Comparison of ENCODE assay signal across 1 cellular context in genomic region chr21:42377951-42378340, GRCh38.
TF ChIP-seq lines count a peak whose summit lies in the region.

No MANE protein-coding gene starts in this region.

TF ChIP-seq in H1, 55 proteins besides CTCF, POLR2A, EP300 and RAD21:
- no peak for TF ChIP-seq ATF2 (IDR thresholded peaks at IDR 0.05; ENCODE audit: low read length)
- TF ChIP-seq TAF7 (optimal IDR thresholded peaks at IDR 0.05; ENCODE audit: borderline replicate concordance, low read depth, low read length) = no peak
- no peak for TF ChIP-seq HDAC6 (IDR thresholded peaks at IDR 0.05; ENCODE audit: low read depth, low read length)
- TF ChIP-seq YY1 (IDR thresholded peaks at IDR 0.05; ENCODE audit: low read depth, low read length) = no peak
- no peak for TF ChIP-seq RFX5 (IDR thresholded peaks at IDR 0.05; ENCODE audit: borderline replicate concordance, low read depth, low read length)
- no peak for TF ChIP-seq ZNF274 (IDR thresholded peaks at IDR 0.05; ENCODE audit: borderline replicate concordance, extremely low read depth, low read length)
- TF ChIP-seq, protein P1, sequence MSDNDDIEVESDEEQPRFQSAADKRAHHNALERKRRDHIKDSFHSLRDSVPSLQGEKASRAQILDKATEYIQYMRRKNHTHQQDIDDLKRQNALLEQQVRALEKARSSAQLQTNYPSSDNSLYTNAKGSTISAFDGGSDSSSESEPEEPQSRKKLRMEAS (IDR thresholded peaks at IDR 0.05) = no peak
- TF ChIP-seq, protein P2, sequence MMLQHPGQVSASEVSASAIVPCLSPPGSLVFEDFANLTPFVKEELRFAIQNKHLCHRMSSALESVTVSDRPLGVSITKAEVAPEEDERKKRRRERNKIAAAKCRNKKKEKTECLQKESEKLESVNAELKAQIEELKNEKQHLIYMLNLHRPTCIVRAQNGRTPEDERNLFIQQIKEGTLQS (IDR thresholded peaks at IDR 0.05; ENCODE audit: insufficient read depth, low read depth, low read length) = no peak
- TF ChIP-seq NRF1 (IDR thresholded peaks at IDR 0.05; ENCODE audit: low read depth, low read length) = no peak
- TF ChIP-seq SP4 (IDR thresholded peaks at IDR 0.05; ENCODE audit: low read length) = no peak
- no peak for TF ChIP-seq NANOG (IDR thresholded peaks at IDR 0.05; ENCODE audit: insufficient read depth, low read depth, low read length, poor library complexity, severe bottlenecking)
- no peak for TF ChIP-seq KDM5A (IDR thresholded peaks at IDR 0.05; ENCODE audit: low read length)
- no peak for TF ChIP-seq KDM1A (IDR thresholded peaks at IDR 0.05; ENCODE audit: borderline replicate concordance, low read length)
- no peak for TF ChIP-seq GTF2F1 (IDR thresholded peaks at IDR 0.05; ENCODE audit: borderline replicate concordance, low read depth, low read length)
- TF ChIP-seq SIRT6 (IDR thresholded peaks at IDR 0.05; ENCODE audit: low read length) = no peak
- TF ChIP-seq RNF2 (IDR thresholded peaks at IDR 0.05; ENCODE audit: borderline replicate concordance, low read depth, low read length, missing control alignments, poor library complexity, severe bottlenecking) = no peak
